Comparison of ENCODE assay signal across 18 cellular contexts in genomic region chr7:33053716-33054115, GRCh38. TPM values are rescaled to one million over a fixed set of nuclear protein-coding genes. Genes with fewer than 3 reads are reported as not detected.
A peak's percentile ranks its signal among the peaks of the same experiment; 100 is the strongest.
DNase-seq lines count a peak whose midpoint lies in the region; ATAC-seq and TF ChIP-seq lines count a peak whose summit lies in the region.
"Had no signal": no experiment of that assay in that cellular context is flagged by ENCODE, and none has a peak within 500 bp of the region (broad histone marks: within the 10 kb centered on the region; RNA-seq: fewer than 3 reads in every experiment).

No MANE protein-coding gene starts in this region.

- no peak for DNase-seq in CD4-positive, alpha-beta memory T cell
- DNase-seq in KBM-7 (peak; percentile 36), putamen (ENCODE audit: low spot score) (no peak), H4 (ENCODE audit: low spot score) (no peak), stomach (no peak), NCI-H2107 treated with DMSO at 0.1 percent for 48 hours (lab: John Stamatoyannopoulos, UW; ENCODE audit: unreplicated experiment) (no peak)
- DNase-seq in activated CD8-positive, alpha-beta T cell treated with anti-CD3 and anti-CD28 coated beads, Interleukin-2, amount 10 ng/mL, durations not matched to agents 7 days and 5 days, result no peak
- DNase-seq in naive thymus-derived CD4-positive, alpha-beta T cell, result no peak
- DNase-seq: activated T-cell treated with anti-CD3 and anti-CD28 coated beads, Interleukin-2, amount 50 U/mL, for 1 hour; cortex of kidney; GOT3; kidney; mesenchymal stem cell; NCI-H146; NCI-H510A; stimulated activated CD4-positive, alpha-beta T cell treated with anti-CD3 and anti-CD28 coated beads, Interleukin-4, amount 100 ng/mL, for 1 hour; stimulated activated CD8-positive, alpha-beta memory T cell treated with anti-CD3 and anti-CD28 coated beads, Interleukin-4, amount 100 ng/mL, for 48 hours; transverse colon had no signal

- in situ Hi-C loops in KBM-7 (cut with MboI; ENCODE audit: low pct_unique_long_range_greater_than_20kb, low sequenced_read_pairs), result no loop called here

- 14 to 44% (median 30%) methylated on average over 1 of the region's 1 CpG for whole genome bisulfite sequencing in stomach, 5 donors

- no peaks in the 10 kb centered on the region for H3K27me3 ChIP-seq in CD4-positive, alpha-beta memory T cell (ENCODE audit: insufficient read depth, low read length)
- no peaks in the 10 kb centered on the region for H3K27me3 ChIP-seq in naive thymus-derived CD4-positive, alpha-beta T cell (ENCODE audit: control insufficient read depth in 2 of 2, insufficient read depth in 2 of 2, low read length in 2 of 2)
- H3K27me3 ChIP-seq in stomach, result no peaks in the 10 kb centered on the region
- H3K27me3 ChIP-seq: transverse colon had no signal

- H3K4me1 ChIP-seq in CD4-positive, alpha-beta memory T cell (ENCODE audit: insufficient read depth, low read length), result peaks cover 38% of the 10 kb centered on the region
- peaks cover 14 to 18% of the 10 kb centered on the region in 2 donors for H3K4me1 ChIP-seq in naive thymus-derived CD4-positive, alpha-beta T cell (ENCODE audit: control insufficient read depth in 2 of 2, insufficient read depth in 2 of 2, low read length in 2 of 2)
- peaks cover 9 to 52% (median 24%) of the 10 kb centered on the region in 4 donors for H3K4me1 ChIP-seq in stomach

- TF ChIP-seq EP300 in stomach (IDR thresholded peaks at IDR 0.05), result no peak

- TF ChIP-seq CTCF in stomach (IDR thresholded peaks at IDR 0.05), result no peak

- no peaks in the 10 kb centered on the region for H3K9me3 Mint-ChIP-seq in CD4-positive, alpha-beta memory T cell
- no peaks in the 10 kb centered on the region for H3K9me3 Mint-ChIP-seq in activated CD8-positive, alpha-beta T cell treated with anti-CD3 and anti-CD28 coated beads, Interleukin-2, amount 10 ng/mL, durations not matched to agents 7 days and 5 days (ENCODE audit: insufficient read depth)
- no peaks in the 10 kb centered on the region for H3K9me3 Mint-ChIP-seq in naive thymus-derived CD4-positive, alpha-beta T cell

- H3K27me3 Mint-ChIP-seq in CD4-positive, alpha-beta memory T cell, result no peaks in the 10 kb centered on the region
- H3K27me3 Mint-ChIP-seq in activated CD8-positive, alpha-beta T cell treated with anti-CD3 and anti-CD28 coated beads, Interleukin-2, amount 10 ng/mL, durations not matched to agents 7 days and 5 days (ENCODE audit: low read depth), result no peaks in the 10 kb centered on the region
- no peaks in the 10 kb centered on the region for H3K27me3 Mint-ChIP-seq in naive thymus-derived CD4-positive, alpha-beta T cell

- H3K36me3 ChIP-seq in CD4-positive, alpha-beta memory T cell (ENCODE audit: insufficient read depth, low read length), result no peaks in the 10 kb centered on the region
- no peaks in the 10 kb centered on the region for H3K36me3 ChIP-seq in naive thymus-derived CD4-positive, alpha-beta T cell (ENCODE audit: control insufficient read depth in 2 of 3, insufficient read depth in 3 of 3, low read length in 3 of 3)
- no peaks in the 10 kb centered on the region for H3K36me3 ChIP-seq in stomach
- H3K36me3 ChIP-seq: transverse colon had no signal

- ATAC-seq in activated CD8-positive, alpha-beta T cell treated with anti-CD3 and anti-CD28 coated beads, Interleukin-2, amount 10 ng/mL, durations not matched to agents 7 days and 5 days, result no peak
- no peak for ATAC-seq in naive thymus-derived CD4-positive, alpha-beta T cell

- peak overlapping the region in 1 of 8 donors; percentile 1 for H3K4me3 Mint-ChIP-seq in CD4-positive, alpha-beta memory T cell
- H3K4me3 Mint-ChIP-seq in activated CD8-positive, alpha-beta T cell treated with anti-CD3 and anti-CD28 coated beads, Interleukin-2, amount 10 ng/mL, durations not matched to agents 7 days and 5 days, result no peak overlapping the region
- peak overlapping the region in 5 of 10 donors; percentile 23 to 52 (median 29) for H3K4me3 Mint-ChIP-seq in naive thymus-derived CD4-positive, alpha-beta T cell

- peaks cover 35 to 73% (median 55%) of the 10 kb centered on the region in 4 donors for H3K4me1 Mint-ChIP-seq in CD4-positive, alpha-beta memory T cell
- H3K4me1 Mint-ChIP-seq in activated CD8-positive, alpha-beta T cell treated with anti-CD3 and anti-CD28 coated beads, Interleukin-2, amount 10 ng/mL, durations not matched to agents 7 days and 5 days (ENCODE audit: low read depth), result peaks cover 47% of the 10 kb centered on the region
- H3K4me1 Mint-ChIP-seq in naive thymus-derived CD4-positive, alpha-beta T cell, result peaks cover 24 to 88% (median 76%) of the 10 kb centered on the region in 7 donors

- intact Hi-C loops in CD4-positive, alpha-beta memory T cell (cut with micrococcal nuclease), result loop anchor here (1.0 kb wide), 1 partner anchor 9 kb away; the partner anchor contains the start of gene NT5C3A
- intact Hi-C loops in naive thymus-derived CD4-positive, alpha-beta T cell (cut with micrococcal nuclease), result loop anchor here (1.0 to 5.0 kb wide), 7 partner anchors 9 to 207 kb away; partner anchors contain the start of genes BBS9 (in 1 of the 2), KBTBD2 (in 1 of the 2) and NT5C3A (in 1 of the 2)
- intact Hi-C loops in stomach (cut with DNase I; ENCODE audit: low total_unique reads), result no loop called here

- POLR2A ChIA-PET in CD4-positive, alpha-beta memory T cell (lab: Charles Lee; ENCODE audit: partially characterized antibody), result interaction anchor here (1.0 to 3.8 kb wide), 6 partner anchors 9 to 558 kb away, joined by 3 to 29 read pairs (median 10); partner anchors contain the start of genes AVL9, KBTBD2, NT5C3A and RP9
- POLR2A ChIA-PET in activated CD8-positive, alpha-beta T cell treated with anti-CD3 and anti-CD28 coated beads, Interleukin-2, amount 10 ng/mL, durations not matched to agents 7 days and 5 days (lab: Charles Lee), result interaction anchor here (1.5 to 3.1 kb wide), 2 partner anchors 9 to 163 kb away, joined by 5 to 14 read pairs; partner anchors contain the start of gene NT5C3A
- POLR2A ChIA-PET in naive thymus-derived CD4-positive, alpha-beta T cell (lab: Charles Lee), result interaction anchor here (0.7 to 5.1 kb wide), 5 partner anchors 9 to 558 kb away, joined by 3 to 41 read pairs (median 3); partner anchors contain the start of genes KBTBD2 and NT5C3A

- peaks cover 1 to 6% of the 10 kb centered on the region in 2 donors for H3K36me3 Mint-ChIP-seq in CD4-positive, alpha-beta memory T cell
- peaks cover 15% of the 10 kb centered on the region for H3K36me3 Mint-ChIP-seq in activated CD8-positive, alpha-beta T cell treated with anti-CD3 and anti-CD28 coated beads, Interleukin-2, amount 10 ng/mL, durations not matched to agents 7 days and 5 days (ENCODE audit: low read depth)
- peaks cover 0 to 4% (median 3%) of the 10 kb centered on the region in 5 donors for H3K36me3 Mint-ChIP-seq in naive thymus-derived CD4-positive, alpha-beta T cell

- H3K4me3 ChIP-seq in CD4-positive, alpha-beta memory T cell (ENCODE audit: low read length in 2 of 2), result no peak overlapping the region
- no peak overlapping the region for H3K4me3 ChIP-seq in naive thymus-derived CD4-positive, alpha-beta T cell (ENCODE audit: low read length)
- H3K4me3 ChIP-seq in stomach, result no peak overlapping the region
- H3K4me3 ChIP-seq: transverse colon had no signal

- H3K27ac ChIP-seq in CD4-positive, alpha-beta memory T cell (ENCODE audit: low read depth, low read length), result peak overlapping the region; percentile 8
- H3K27ac ChIP-seq in naive thymus-derived CD4-positive, alpha-beta T cell (ENCODE audit: low read depth, low read length), result peak overlapping the region; percentile 52
- peak overlapping the region in 1 of 5 donors; percentile 20 for H3K27ac ChIP-seq in stomach
- H3K27ac ChIP-seq: transverse colon had no signal

- no peaks in the 10 kb centered on the region for H3K9me3 ChIP-seq in CD4-positive, alpha-beta memory T cell (ENCODE audit: control insufficient read depth in 1 of 2, low read length in 2 of 2)
- H3K9me3 ChIP-seq in naive thymus-derived CD4-positive, alpha-beta T cell (ENCODE audit: control insufficient read depth in 2 of 3, low read length in 3 of 3), result no peaks in the 10 kb centered on the region
- no peaks in the 10 kb centered on the region for H3K9me3 ChIP-seq in stomach
- H3K9me3 ChIP-seq: transverse colon had no signal

- H3K27ac Mint-ChIP-seq in CD4-positive, alpha-beta memory T cell, result peak overlapping the region; percentile 53 to 91 (median 79)
- peak overlapping the region; percentile 62 for H3K27ac Mint-ChIP-seq in activated CD8-positive, alpha-beta T cell treated with anti-CD3 and anti-CD28 coated beads, Interleukin-2, amount 10 ng/mL, durations not matched to agents 7 days and 5 days
- H3K27ac Mint-ChIP-seq in naive thymus-derived CD4-positive, alpha-beta T cell, result peak overlapping the region; percentile 56 to 90 (median 76)

- CTCF ChIA-PET in CD4-positive, alpha-beta memory T cell (lab: Charles Lee; ENCODE audit: partially characterized antibody), result interaction anchor here (0.8 to 5.0 kb wide), 7 partner anchors 9 to 252 kb away, joined by 3 to 33 read pairs (median 10); partner anchors contain the start of gene NT5C3A
- CTCF ChIA-PET in activated CD8-positive, alpha-beta T cell treated with anti-CD3 and anti-CD28 coated beads, Interleukin-2, amount 10 ng/mL, durations not matched to agents 7 days and 5 days (lab: Charles Lee), result interaction anchor here (0.6 to 3.9 kb wide), 8 partner anchors 10 to 564 kb away, joined by 3 to 30 read pairs (median 4); partner anchors contain the start of genes LSM5 and RP9
- CTCF ChIA-PET in naive thymus-derived CD4-positive, alpha-beta T cell (lab: Charles Lee), result interaction anchor here (1.2 to 2.7 kb wide), 4 partner anchors 9 to 207 kb away, joined by 3 to 9 read pairs (median 4); partner anchors contain the start of gene NT5C3A

- TF ChIP-seq POLR2A in stomach (IDR thresholded peaks at IDR 0.05), result no peak

RNA-seq across cellular contexts. Expression of gene NT5C3A, which starts 8.9 kb away (rescaled TPM):
- total RNA-seq in CD4-positive, alpha-beta memory T cell, result 10 to 100 TPM; 44.2 to 44.3 TPM
- polyA plus RNA-seq in CD4-positive, alpha-beta memory T cell, result 10 to 100 TPM; 53.4 to 93.9 TPM
- 10 to 100 TPM; 44.4 to 45.8 TPM for total RNA-seq in activated CD8-positive, alpha-beta T cell treated with anti-CD3 and anti-CD28 coated beads, Interleukin-2, amount 10 ng/mL, durations not matched to agents 7 days and 5 days
- 10 to 100 TPM; 36.6 to 51.3 (median 48.5) TPM for total RNA-seq in naive thymus-derived CD4-positive, alpha-beta T cell
- polyA plus RNA-seq in naive thymus-derived CD4-positive, alpha-beta T cell, result 10 to 100 TPM; 45.7 to 64.8 TPM
- 41.2 and 51.6 TPM in 2 replicates for total RNA-seq in H4 (2014; rRNA removed; shearing (Covaris generic))
- total RNA-seq in stomach, result 10 to 100 TPM in 3 of 5 donors, 1 to 10 TPM in 2; 1.2 to 98.0 (median 14.7) TPM
- 10 to 100 TPM; 20.1 to 66.7 (median 20.7) TPM for polyA plus RNA-seq in stomach

RNA-seq across cellular contexts. Expression of gene RP9, which starts 55.5 kb away (rescaled TPM):
- 10 to 100 TPM; 17.5 to 17.7 TPM for total RNA-seq in CD4-positive, alpha-beta memory T cell
- polyA plus RNA-seq in CD4-positive, alpha-beta memory T cell, result 10 to 100 TPM; 15.1 to 23.9 TPM
- 10 to 100 TPM in 1 of 2 experiments, 1 to 10 TPM in 1; 9.6 to 11.8 TPM for total RNA-seq in activated CD8-positive, alpha-beta T cell treated with anti-CD3 and anti-CD28 coated beads, Interleukin-2, amount 10 ng/mL, durations not matched to agents 7 days and 5 days
- 10 to 100 TPM; 12.7 to 23.3 (median 14.7) TPM for total RNA-seq in naive thymus-derived CD4-positive, alpha-beta T cell
- 10 to 100 TPM; 20.4 to 21.5 TPM for polyA plus RNA-seq in naive thymus-derived CD4-positive, alpha-beta T cell
- 15.8 and 24.9 TPM in 2 replicates for total RNA-seq in H4 (2014; rRNA removed; shearing (Covaris generic))
- total RNA-seq in stomach, result 10 to 100 TPM in 1 of 5 donors, 1 to 10 TPM in 3, not detected in 1; 2.2 to 13.9 (median 5.0) TPM
- 10 to 100 TPM; 11.1 to 80.0 (median 15.4) TPM for polyA plus RNA-seq in stomach
